ENCODE assay signal across 2 cellular contexts in genomic region chr2:29962922-29963321, GRCh38.
A peak's percentile ranks its signal among the peaks of the same experiment; 100 is the strongest.
TF ChIP-seq lines count a peak whose summit lies in the region.

No MANE protein-coding gene starts in this region.

TF ChIP-seq in HepG2, 621 proteins besides CTCF, POLR2A, EP300 and RAD21:
- TF ChIP-seq RAD51 (IDR thresholded peaks at IDR 0.05; ENCODE audit: borderline replicate concordance) (no peak), MAFK (conservative IDR thresholded peaks at IDR 0.05 in 1 of 2, IDR thresholded peaks at IDR 0.05 in 1 of 2; ENCODE audit: low read length in 2 of 2) (peak; percentile 61 to 84), NR2F1 (CRISPR knock-in tag; IDR thresholded peaks at IDR 0.05) (no peak), GMEB2 (CRISPR knock-in tag; IDR thresholded peaks at IDR 0.05; ENCODE audit: low read depth) (no peak), MAFF (IDR thresholded peaks at IDR 0.05; ENCODE audit: low read depth, low read length) (peak; percentile 75), ZBED4 (CRISPR knock-in tag; IDR thresholded peaks at IDR 0.05; ENCODE audit: borderline replicate concordance) (no peak), AFF4 (CRISPR knock-in tag; IDR thresholded peaks at IDR 0.05) (no peak), ZNF264 (CRISPR knock-in tag; IDR thresholded peaks at IDR 0.05) (no peak), ZNF546 (CRISPR knock-in tag; conservative IDR thresholded peaks at IDR 0.05) (no peak), ZNF768 (CRISPR knock-in tag; IDR thresholded peaks at IDR 0.05) (no peak)

TF ChIP-seq in K562, 482 proteins besides CTCF, POLR2A, EP300 and RAD21 (continued from another document):
- TF ChIP-seq ZNF316 (IDR thresholded peaks at IDR 0.05) (peak; percentile 63), MAFF (IDR thresholded peaks at IDR 0.05; ENCODE audit: low read length) (peak; percentile 30; the same call in 1 of the 2 replicates), FOSL1 (tag; conservative IDR thresholded peaks at IDR 0.05) (no peak)
